ENCODE assay signal across 2 cellular contexts in genomic region chrX:71998836-71999509, GRCh38.
TF ChIP-seq lines count a peak whose summit lies in the region.

No MANE protein-coding gene starts in this region.

TF ChIP-seq in GM23338, 12 proteins besides CTCF, POLR2A, EP300 and RAD21 (continued from another document):
- TF ChIP-seq CREB1 (CRISPR knock-in tag; IDR thresholded peaks at IDR 0.05; ENCODE audit: low read depth), result no peak
- TF ChIP-seq EZH2phosphoT487 (IDR thresholded peaks at IDR 0.05; ENCODE audit: unreplicated experiment), result no peak
- TF ChIP-seq ZNF331 (CRISPR knock-in tag; IDR thresholded peaks at IDR 0.05; ENCODE audit: low read depth), result no peak
- TF ChIP-seq ZNF462 (CRISPR knock-in tag; IDR thresholded peaks at IDR 0.05), result no peak
- TF ChIP-seq NANOG (IDR thresholded peaks at IDR 0.05; ENCODE audit: borderline replicate concordance), result no peak
TF ChIP-seq in GM23338: peak in this region for 0.

TF ChIP-seq in K562, 482 proteins besides CTCF, POLR2A, EP300 and RAD21 (continued from another document):
- TF ChIP-seq ZFPM2 (CRISPR knock-in tag; IDR thresholded peaks at IDR 0.05), result no peak
- no peak for TF ChIP-seq TRIM25 (IDR thresholded peaks at IDR 0.05; ENCODE audit: borderline replicate concordance)
- TF ChIP-seq PATZ1 (CRISPR knock-in tag; IDR thresholded peaks at IDR 0.05; ENCODE audit: borderline replicate concordance), result no peak
